In genomic region chr1:22093513-22093912, GRCh38 we compare ENCODE assay signal across 18 cellular contexts. TPM values are rescaled to one million over a fixed set of nuclear protein-coding genes. Genes with fewer than 3 reads are reported as not detected.
DNase-seq lines count a peak whose midpoint lies in the region; ATAC-seq, FAIRE-seq and TF ChIP-seq lines count a peak whose summit lies in the region.
"Had no signal": no experiment of that assay in that cellular context is flagged by ENCODE, and none has a peak within 500 bp of the region (broad histone marks: within the 10 kb centered on the region; RNA-seq: fewer than 3 reads in every experiment).

No MANE protein-coding gene starts in this region.

- H3K79me1 ChIP-seq in mesenchymal stem cell (replicated peaks; ENCODE audit: low read length, poor library complexity, severe bottlenecking), result peaks cover 11% of the 10 kb centered on the region

- no peak overlapping the region for H2BK120ac ChIP-seq in mesenchymal stem cell (ENCODE audit: low read depth, low read length)

- intact Hi-C loops in activated CD8-positive, alpha-beta T cell treated with anti-CD3 and anti-CD28 coated beads for 36 hours (cut with micrococcal nuclease), result loop anchor here (5.0 kb wide), 1 partner anchor 36 kb away; no protein-coding TSS in a partner anchor
- intact Hi-C loops in K562 (cut with micrococcal nuclease), result no loop called here
- intact Hi-C loops in natural killer cell (cut with micrococcal nuclease), result no loop called here
- intact Hi-C loops in psoas muscle (cut with DNase I), result no loop called here

- no peak for FAIRE-seq in K562 (lab: Jason Lieb, UNC)
- FAIRE-seq: G401.6, RCC 7860 had no signal

- H3K4me1 ChIP-seq in K562 (replicated peaks in 1 of 2; ENCODE audit: control insufficient read depth in 2 of 2, insufficient read depth in 2 of 2, low read length in 2 of 2) (peaks cover 0 to 5% of the 10 kb centered on the region in 2 experiments; a peak in 1 of 5 replicates), mesenchymal stem cell (ENCODE audit: control insufficient read depth, insufficient read depth, low read depth, low read length) (peaks cover 4% of the 10 kb centered on the region), psoas muscle (peaks cover 35% of the 10 kb centered on the region)

- H3K9me3 ChIP-seq in K562 (replicated peaks; ENCODE audit: control insufficient read depth, insufficient read depth, low read depth, low read length), result no peaks in the 10 kb centered on the region
- H3K9me3 ChIP-seq in mesenchymal stem cell (ENCODE audit: control insufficient read depth, low read length), result no peaks in the 10 kb centered on the region
- H3K9me3 ChIP-seq in psoas muscle, result no peaks in the 10 kb centered on the region
- H3K9me3 ChIP-seq: MG63 had no signal

- H3K9me3 Mint-ChIP-seq in activated CD8-positive, alpha-beta T cell treated with anti-CD3 and anti-CD28 coated beads for 36 hours, result no peaks in the 10 kb centered on the region
- no peaks in the 10 kb centered on the region for H3K9me3 Mint-ChIP-seq in activated CD8-positive, alpha-beta T cell treated with anti-CD3 and anti-CD28 coated beads, Interleukin-2, amount 10 ng/mL, durations not matched to agents 7 days and 5 days (ENCODE audit: insufficient read depth)
- H3K9me3 Mint-ChIP-seq in IgD-negative memory B cell (no peaks in the 10 kb centered on the region), natural killer cell (no peaks in the 10 kb centered on the region)

- H3K4me2 ChIP-seq in K562 (ENCODE audit: insufficient read depth, low read length) (no peak overlapping the region), mesenchymal stem cell (ENCODE audit: low read length, poor library complexity, severe bottlenecking) (no peak overlapping the region)

- no peak overlapping the region for H4K8ac ChIP-seq in mesenchymal stem cell (ENCODE audit: low read length)

- peaks cover 8% of the 10 kb centered on the region; the same call in 1 of the 2 replicates for H4K20me1 ChIP-seq in K562 (replicated peaks; ENCODE audit: control insufficient read depth, insufficient read depth, low read length)

- in situ Hi-C loops in K562 (cut with MboI), result no loop called here

- H2AK5ac ChIP-seq in mesenchymal stem cell (ENCODE audit: low read length, severe bottlenecking), result no peak overlapping the region

- no peaks in the 10 kb centered on the region for H3K27me3 Mint-ChIP-seq in activated CD8-positive, alpha-beta T cell treated with anti-CD3 and anti-CD28 coated beads for 36 hours
- H3K27me3 Mint-ChIP-seq in activated CD8-positive, alpha-beta T cell treated with anti-CD3 and anti-CD28 coated beads, Interleukin-2, amount 10 ng/mL, durations not matched to agents 7 days and 5 days (ENCODE audit: low read depth), result no peaks in the 10 kb centered on the region
- no peaks in the 10 kb centered on the region for H3K27me3 Mint-ChIP-seq in IgD-negative memory B cell
- H3K27me3 Mint-ChIP-seq in natural killer cell (ENCODE audit: low read depth in 2 of 2), result no peaks in the 10 kb centered on the region

- BruUV-seq in K562 (replicated peaks; lab: Mats Ljungman, UMichigan), result no TSS peak

- no peak overlapping the region for H3K23ac ChIP-seq in mesenchymal stem cell (ENCODE audit: low read length in 2 of 2)

- H2BK15ac ChIP-seq in mesenchymal stem cell (ENCODE audit: low read depth, poor library complexity, severe bottlenecking), result no peak overlapping the region

- peaks cover 66% of the 10 kb centered on the region for H3K36me3 Mint-ChIP-seq in activated CD8-positive, alpha-beta T cell treated with anti-CD3 and anti-CD28 coated beads for 36 hours (ENCODE audit: low read depth)
- H3K36me3 Mint-ChIP-seq in activated CD8-positive, alpha-beta T cell treated with anti-CD3 and anti-CD28 coated beads, Interleukin-2, amount 10 ng/mL, durations not matched to agents 7 days and 5 days (ENCODE audit: low read depth), result peaks cover 73% of the 10 kb centered on the region
- H3K36me3 Mint-ChIP-seq in IgD-negative memory B cell (no peaks in the 10 kb centered on the region), natural killer cell (peaks cover 9% of the 10 kb centered on the region)

- H2BK12ac ChIP-seq in mesenchymal stem cell (ENCODE audit: low read length in 2 of 2), result no peak overlapping the region

- H4K91ac ChIP-seq in mesenchymal stem cell (ENCODE audit: low read length), result no peak overlapping the region

- DNase-seq in activated CD8-positive, alpha-beta T cell treated with anti-CD3 and anti-CD28 coated beads for 36 hours, result no peak
- no peak for DNase-seq in activated CD8-positive, alpha-beta T cell treated with anti-CD3 and anti-CD28 coated beads, Interleukin-2, amount 10 ng/mL, durations not matched to agents 7 days and 5 days
- DNase-seq in K562 (ENCODE audit: extremely low read depth in 1 of 4, low spot score in 3 of 4) (no peak), natural killer cell (no peak), mesenchymal stem cell (no peak), psoas muscle (no peak)
- no peak for DNase-seq in stimulated activated CD4-positive, alpha-beta T cell treated with anti-CD3 and anti-CD28 coated beads, Interleukin-12 subunit alpha, Interleukin-12 subunit beta, amount 100 ng/mL, for 4 hours
- DNase-seq: DMS79, GOT3, MG63, NCI-H1105 treated with DMSO at 0.1 percent for 48 hours, NCI-H187, NCI-H446 treated with DMSO at 0.1 percent for 48 hours, SHP77 treated with DMSO at 0.1 percent for 48 hours had no signal

- H3K36me3 ChIP-seq in K562 (ENCODE audit: control insufficient read depth, insufficient read depth, low read length), result peaks cover 84% of the 10 kb centered on the region
- H3K36me3 ChIP-seq in mesenchymal stem cell (ENCODE audit: control insufficient read depth in 1 of 2, insufficient read depth in 2 of 2, low read depth in 1 of 2, low read length in 2 of 2), result peaks cover 10 to 77% of the 10 kb centered on the region in 2 experiments
- H3K36me3 ChIP-seq in psoas muscle (ENCODE audit: insufficient read depth in 1 of 2, low read depth in 1 of 2), result peaks cover 6 to 71% of the 10 kb centered on the region in 2 donors

- H3K79me2 ChIP-seq in K562 (ENCODE audit: control insufficient read depth, insufficient read depth, low read length), result peaks cover 36% of the 10 kb centered on the region

- H3K9me1 ChIP-seq in K562 (ENCODE audit: control insufficient read depth, insufficient read depth, low read length), result peaks cover 3% of the 10 kb centered on the region

- no peak for TF ChIP-seq RAD21 in K562 (CRISPR knock-in tag; conservative IDR thresholded peaks at IDR 0.05 in 1 of 2, IDR thresholded peaks at IDR 0.05 in 1 of 2)

- H3K4me1 Mint-ChIP-seq in activated CD8-positive, alpha-beta T cell treated with anti-CD3 and anti-CD28 coated beads for 36 hours (ENCODE audit: low read depth), result peaks cover 61% of the 10 kb centered on the region
- peaks cover 67% of the 10 kb centered on the region for H3K4me1 Mint-ChIP-seq in activated CD8-positive, alpha-beta T cell treated with anti-CD3 and anti-CD28 coated beads, Interleukin-2, amount 10 ng/mL, durations not matched to agents 7 days and 5 days (ENCODE audit: low read depth)
- H3K4me1 Mint-ChIP-seq in IgD-negative memory B cell, result peaks cover 38 to 53% (median 49%) of the 10 kb centered on the region in 3 donors
- H3K4me1 Mint-ChIP-seq in natural killer cell, result peaks cover 69 to 70% of the 10 kb centered on the region in 2 donors

- CTCF ChIA-PET in activated CD8-positive, alpha-beta T cell treated with anti-CD3 and anti-CD28 coated beads for 36 hours (lab: Charles Lee), result interaction anchor here (0.9 to 5.7 kb wide), 8 partner anchors 9 to 54 kb away, joined by 3 to 29 read pairs (median 4); no protein-coding TSS in a partner anchor
- CTCF ChIA-PET in activated CD8-positive, alpha-beta T cell treated with anti-CD3 and anti-CD28 coated beads, Interleukin-2, amount 10 ng/mL, durations not matched to agents 7 days and 5 days (lab: Charles Lee), result interaction anchor here (0.8 to 2.5 kb wide), 7 partner anchors 12 to 70 kb away, joined by 3 to 28 read pairs (median 3); no protein-coding TSS in a partner anchor
- CTCF ChIA-PET in K562 (lab: Yijun Ruan, JAX; ENCODE audit: low intra/inter-chr PET ratio), result no interaction called here

- no peak for ATAC-seq in activated CD8-positive, alpha-beta T cell treated with anti-CD3 and anti-CD28 coated beads for 36 hours
- ATAC-seq in activated CD8-positive, alpha-beta T cell treated with anti-CD3 and anti-CD28 coated beads, Interleukin-2, amount 10 ng/mL, durations not matched to agents 7 days and 5 days, result no peak
- ATAC-seq in K562 (no peak), natural killer cell (no peak), psoas muscle (no peak)

- H3K27me3 ChIP-seq in K562 (ENCODE audit: control insufficient read depth in 2 of 2, insufficient read depth in 2 of 2, low read length in 2 of 2) (no peaks in the 10 kb centered on the region), mesenchymal stem cell (ENCODE audit: control insufficient read depth in 1 of 2, insufficient read depth in 1 of 2, low read length in 2 of 2) (no peaks in the 10 kb centered on the region), psoas muscle (ENCODE audit: insufficient read depth in 3 of 3, low read length in 2 of 3) (no peaks in the 10 kb centered on the region)
- H3K27me3 ChIP-seq: MG63 had no signal

- no peak overlapping the region for H3K4me3 ChIP-seq in K562
- H3K4me3 ChIP-seq in mesenchymal stem cell (ENCODE audit: insufficient read depth in 1 of 2, low read depth in 1 of 2, low read length in 2 of 2), result no peak overlapping the region
- no peak overlapping the region for H3K4me3 ChIP-seq in psoas muscle
- H3K4me3 ChIP-seq: MG63 had no signal

- no peak for TF ChIP-seq EP300 in K562 (IDR thresholded peaks at IDR 0.05; ENCODE audit: low read length)

- H3K27ac ChIP-seq in K562 (ENCODE audit: extremely low read depth, low read depth, low read length) (no peak overlapping the region), mesenchymal stem cell (ENCODE audit: low read length, poor library complexity, severe bottlenecking) (no peak overlapping the region), psoas muscle (no peak overlapping the region)
- H3K27ac ChIP-seq: C4-2B had no signal

- no peak overlapping the region for H3K18ac ChIP-seq in mesenchymal stem cell (ENCODE audit: low read depth in 1 of 2, low read length in 2 of 2)

- no peak overlapping the region for H3K14ac ChIP-seq in mesenchymal stem cell (ENCODE audit: low read length in 2 of 2)

- 85% methylated on average over 1 of the region's 1 CpG for WGBS in K562 (ENCODE audit: insufficient coverage, low coverage, missing lambda C conversion rate)
- WGBS in mesenchymal stem cell, result 97% methylated on average over 1 of the region's 1 CpG
- WGBS in psoas muscle, 3 donors, result 97 to 100% (median 99%) methylated on average over 1 of the region's 1 CpG

- H2AFZ ChIP-seq in K562 (ENCODE audit: low read depth, low read length), result no peak overlapping the region
- H2AFZ ChIP-seq in mesenchymal stem cell (ENCODE audit: low read depth, low read length), result no peak overlapping the region

- peak overlapping the region; percentile 30 for H3K27ac Mint-ChIP-seq in activated CD8-positive, alpha-beta T cell treated with anti-CD3 and anti-CD28 coated beads for 36 hours
- H3K27ac Mint-ChIP-seq in activated CD8-positive, alpha-beta T cell treated with anti-CD3 and anti-CD28 coated beads, Interleukin-2, amount 10 ng/mL, durations not matched to agents 7 days and 5 days, result no peak overlapping the region
- H3K27ac Mint-ChIP-seq in IgD-negative memory B cell (peak overlapping the region in 2 of 3 donors; percentile 74 to 84), natural killer cell (peak overlapping the region; percentile 81 to 85)

- no peak overlapping the region for H3K9ac ChIP-seq in K562 (ENCODE audit: insufficient read depth in 1 of 2, low read depth in 2 of 2, low read length in 2 of 2)
- H3K9ac ChIP-seq in mesenchymal stem cell (ENCODE audit: low read length), result no peak overlapping the region

- no peak overlapping the region for H3K4me3 Mint-ChIP-seq in activated CD8-positive, alpha-beta T cell treated with anti-CD3 and anti-CD28 coated beads for 36 hours
- H3K4me3 Mint-ChIP-seq in activated CD8-positive, alpha-beta T cell treated with anti-CD3 and anti-CD28 coated beads, Interleukin-2, amount 10 ng/mL, durations not matched to agents 7 days and 5 days, result no peak overlapping the region
- H3K4me3 Mint-ChIP-seq in IgD-negative memory B cell (no peak overlapping the region), natural killer cell (peak overlapping the region; percentile 1)

- POLR2A ChIA-PET in activated CD8-positive, alpha-beta T cell treated with anti-CD3 and anti-CD28 coated beads for 36 hours (lab: Charles Lee), result interaction anchor here (0.8 to 2.2 kb wide), 6 partner anchors 8 to 69 kb away, joined by 3 to 9 read pairs (median 4); no protein-coding TSS in a partner anchor
- POLR2A ChIA-PET in activated CD8-positive, alpha-beta T cell treated with anti-CD3 and anti-CD28 coated beads, Interleukin-2, amount 10 ng/mL, durations not matched to agents 7 days and 5 days (lab: Charles Lee), result interaction anchor here (1.9 to 2.2 kb wide), 2 partner anchors 41 to 69 kb away, joined by 6 to 10 read pairs; partner anchors contain the start of gene CDC42
- POLR2A ChIA-PET in K562 (lab: Yijun Ruan, JAX), result interaction anchor here (0.6 to 2.2 kb wide), 7 partner anchors 10 to 69 kb away, joined by 3 to 8 read pairs (median 3); no protein-coding TSS in a partner anchor

- H2BK5ac ChIP-seq in mesenchymal stem cell (ENCODE audit: low read depth, low read length, poor library complexity, severe bottlenecking), result no peak overlapping the region

- H3K4ac ChIP-seq in mesenchymal stem cell (ENCODE audit: low read depth in 1 of 2, low read length in 2 of 2), result no peak overlapping the region

- no peak for TF ChIP-seq CTCF in activated CD8-positive, alpha-beta T cell treated with anti-CD3 and anti-CD28 coated beads for 36 hours (IDR thresholded peaks at IDR 0.05)
- no peak for TF ChIP-seq CTCF in K562 (IDR thresholded peaks at IDR 0.05 in 2 of 3, conservative IDR thresholded peaks at IDR 0.05 in 1 of 3; ENCODE audit: insufficient read depth in 2 of 3, low read depth in 1 of 3, low read length in 3 of 3)
- TF ChIP-seq CTCF in natural killer cell (IDR thresholded peaks at IDR 0.05), result no peak
- TF ChIP-seq CTCF in psoas muscle (IDR thresholded peaks at IDR 0.05), result no peak

- TF ChIP-seq POLR2A in K562 (conservative IDR thresholded peaks at IDR 0.05), result peak; percentile 54; the same call in 1 of the 2 replicates

RNA-seq across cellular contexts. Expression of gene CDC42, which starts 41.0 kb away (rescaled TPM):
- total RNA-seq in activated CD8-positive, alpha-beta T cell treated with anti-CD3 and anti-CD28 coated beads for 36 hours, result 100 to 1,000 TPM; 292 to 310 TPM
- total RNA-seq in activated CD8-positive, alpha-beta T cell treated with anti-CD3 and anti-CD28 coated beads, Interleukin-2, amount 10 ng/mL, durations not matched to agents 7 days and 5 days, result 100 to 1,000 TPM; 365 to 389 TPM
- polyA plus RNA-seq in IgD-negative memory B cell (268 TPM), K562 (2011; rRNA removed) (331 and 398 TPM in 2 replicates), K562 (2014; fragmentation: Illumina TruSeq; extraction: Trizol) (345 and 351 TPM in 2 replicates), K562 (2014; fragmentation: Nextera tagmentation; extraction: Ambion mirVana) (100 to 1,000 TPM; 230 to 325 TPM), K562 (2014; rRNA removed) (192 and 212 TPM in 2 replicates), psoas muscle (100 to 1,000 TPM in 2 of 3 donors, 10 to 100 TPM in 1; 71.6 to 126 (median 115) TPM)
- 27.3 and 52.8 TPM in 2 replicates for total RNA-seq in K562 (2011; cell fraction: chromatin; rRNA removed; ENCODE audit: low replicate concordance)
- total RNA-seq in K562 (2011; cell fraction: nucleolus; rRNA removed), result 16.5 and 16.7 TPM in 2 replicates
- total RNA-seq in K562 (2011; cell fraction: nucleoplasm; rRNA removed), result 28.4 and 33.8 TPM in 2 replicates
- total RNA-seq in K562 (2014; rRNA removed) (186 and 222 TPM in 2 replicates), K562 (2014; rRNA removed; fragmentation: Illumina TruSeq; extraction: Trizol) (370 and 448 TPM in 2 replicates), K562 (2015; rRNA removed; fragmentation: Illumina TruSeq; extraction: Trizol) (313 and 336 TPM in 2 replicates), K562 (2021) (242 and 247 TPM in 2 replicates), natural killer cell (100 to 1,000 TPM; 454 to 470 (median 463) TPM), psoas muscle (100 to 1,000 TPM in 3 of 4 donors, 10 to 100 TPM in 1; 98.7 to 135 (median 122) TPM)
- 104 and 188 TPM in 2 replicates for polyA plus RNA-seq in K562 (2011; cell fraction: cytosol; rRNA removed)
- 43.4 and 84.2 TPM in 2 replicates for polyA plus RNA-seq in K562 (2011; cell fraction: nucleus; rRNA removed)
- polyA plus RNA-seq in K562 (2012), result 204 and 451 TPM in 2 replicates
- 345 and 401 TPM in 2 replicates for polyA minus RNA-seq in K562 (2011; rRNA and poly(A)+ RNA removed)
- 105 and 170 TPM in 2 replicates for polyA minus RNA-seq in K562 (2011; cell fraction: cytosol; rRNA and poly(A)+ RNA removed)
- polyA minus RNA-seq in K562 (2011; cell fraction: nucleus; rRNA and poly(A)+ RNA removed), result 11.2 and 35.4 TPM in 2 replicates
- polyA plus RNA-seq in mesenchymal stem cell (2013, experiment 1 of 2), result 316 TPM
- 326 TPM for polyA plus RNA-seq in mesenchymal stem cell (2013, experiment 2 of 2)

RNA-seq across cellular contexts. Expression of gene WNT4, which starts 49.4 kb away (rescaled TPM):
- total RNA-seq in activated CD8-positive, alpha-beta T cell treated with anti-CD3 and anti-CD28 coated beads for 36 hours, result not detected
- not detected for total RNA-seq in activated CD8-positive, alpha-beta T cell treated with anti-CD3 and anti-CD28 coated beads, Interleukin-2, amount 10 ng/mL, durations not matched to agents 7 days and 5 days
- polyA plus RNA-seq in IgD-negative memory B cell (not detected), K562 (2011; rRNA removed) (not detected in 2 replicates), K562 (2014; fragmentation: Illumina TruSeq; extraction: Trizol) (not detected in 2 replicates), K562 (2014; fragmentation: Nextera tagmentation; extraction: Ambion mirVana) (under 1 TPM in 1 of 2 experiments, not detected in 1; 0.01 TPM), K562 (2014; rRNA removed) (not detected in 2 replicates), psoas muscle (1 to 10 TPM in 1 of 3 donors, under 1 TPM in 2; 0.18 to 1.7 (median 0.44) TPM)
- not detected in 2 replicates for total RNA-seq in K562 (2011; cell fraction: chromatin; rRNA removed; ENCODE audit: low replicate concordance)
- total RNA-seq in K562 (2011; cell fraction: nucleolus; rRNA removed), result not detected in 2 replicates
- total RNA-seq in K562 (2011; cell fraction: nucleoplasm; rRNA removed), result not detected in 2 replicates
- total RNA-seq in K562 (2014; rRNA removed) (not detected in 2 replicates), K562 (2014; rRNA removed; fragmentation: Illumina TruSeq; extraction: Trizol) (not detected in 2 replicates), K562 (2015; rRNA removed; fragmentation: Illumina TruSeq; extraction: Trizol) (not detected in 2 replicates), K562 (2021) (0.04 TPM in 1 of 2 replicates, not detected in the other), natural killer cell (not detected), psoas muscle (1 to 10 TPM in 2 of 4 donors, under 1 TPM in 2; 0.10 to 5.6 (median 0.64) TPM)
- polyA plus RNA-seq in K562 (2011; cell fraction: cytosol; rRNA removed), result 0.01 and 0.03 TPM in 2 replicates
- not detected in 2 replicates for polyA plus RNA-seq in K562 (2011; cell fraction: nucleus; rRNA removed)
- 0.05 and 0.07 TPM in 2 replicates for polyA plus RNA-seq in K562 (2012)
- polyA minus RNA-seq in K562 (2011; rRNA and poly(A)+ RNA removed), result not detected in 2 replicates
- polyA minus RNA-seq in K562 (2011; cell fraction: cytosol; rRNA and poly(A)+ RNA removed), result not detected in 2 replicates
- not detected in 2 replicates for polyA minus RNA-seq in K562 (2011; cell fraction: nucleus; rRNA and poly(A)+ RNA removed)
- polyA plus RNA-seq in mesenchymal stem cell (2013, experiment 1 of 2), result 2.9 TPM
- polyA plus RNA-seq in mesenchymal stem cell (2013, experiment 2 of 2), result 3.2 TPM
